Comparison of ENCODE assay signal across 1 cellular context in the genomic region with DNA sequence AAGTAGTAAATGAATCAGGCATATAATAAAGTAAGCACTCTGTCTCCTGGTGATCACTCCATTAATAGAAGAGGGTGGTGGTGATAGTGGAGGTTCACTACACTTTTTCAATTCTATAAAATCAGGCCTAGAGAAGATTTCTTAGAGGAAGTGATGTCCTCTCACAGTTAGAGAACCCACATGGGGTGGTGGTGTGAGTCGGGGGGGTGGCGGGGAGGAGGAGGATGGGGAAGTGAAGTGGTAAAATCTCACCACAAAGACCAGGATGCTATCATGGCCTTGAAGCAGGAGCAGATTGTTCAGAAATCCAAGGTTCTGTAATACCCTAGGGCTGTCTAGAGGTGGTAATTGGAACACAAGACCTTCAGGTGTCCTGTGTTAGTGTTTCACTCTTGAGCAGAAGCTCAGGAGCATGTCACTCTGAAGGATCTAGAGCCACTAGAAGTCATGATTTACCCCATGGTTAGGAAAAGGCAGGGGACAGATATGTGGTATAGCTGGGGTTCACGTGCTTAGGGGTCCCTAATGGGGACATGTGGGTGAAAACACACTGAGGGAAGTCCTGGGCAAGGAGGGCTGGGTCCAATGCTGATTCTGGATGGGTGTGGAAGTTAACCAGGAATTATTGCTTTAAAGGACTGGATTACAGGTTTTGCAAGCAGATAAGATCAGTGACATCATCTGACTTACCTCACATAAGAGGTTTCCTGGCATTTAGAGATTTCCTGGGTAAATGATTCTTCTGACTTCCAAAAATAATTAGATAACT.
TF ChIP-seq lines count a peak whose summit lies in the region.

No MANE protein-coding gene starts in this region.

TF ChIP-seq in WTC11, 78 proteins besides CTCF, POLR2A, EP300 and RAD21 (continued from another document):
- TF ChIP-seq, protein P1, sequence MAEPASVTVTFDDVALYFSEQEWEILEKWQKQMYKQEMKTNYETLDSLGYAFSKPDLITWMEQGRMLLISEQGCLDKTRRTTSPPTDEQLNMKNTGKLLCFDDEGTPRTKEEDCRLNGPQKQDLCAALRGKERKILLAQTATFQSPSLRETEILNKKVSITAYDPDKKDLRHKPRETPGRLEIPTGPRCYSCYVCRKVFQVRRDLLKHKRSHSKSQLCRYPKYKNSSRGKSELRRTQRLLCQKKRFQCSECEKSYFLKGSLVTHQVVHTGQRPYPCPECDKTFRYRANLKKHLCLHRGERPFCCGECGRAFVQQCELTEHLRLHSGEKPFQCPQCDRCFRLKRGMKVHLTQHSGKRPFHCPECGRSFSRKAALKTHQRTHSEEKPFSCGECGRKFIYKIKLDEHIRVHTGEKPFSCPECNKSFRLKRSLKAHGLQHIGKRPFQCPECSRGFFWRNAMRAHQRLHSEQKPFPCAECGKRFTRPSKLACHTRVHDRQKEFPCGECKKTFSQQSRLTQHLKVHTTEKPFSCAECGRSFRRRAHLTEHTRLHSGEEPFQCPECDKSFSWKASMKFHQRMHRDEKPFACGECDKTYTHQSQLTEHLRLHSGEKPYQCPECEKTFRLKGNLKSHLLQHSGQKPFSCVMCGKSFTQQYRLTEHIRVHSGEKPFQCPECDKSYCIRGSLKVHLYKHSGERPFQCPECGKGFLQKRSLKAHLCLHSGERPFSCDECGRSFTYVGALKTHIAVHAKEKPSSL (CRISPR knock-in tag; conservative IDR thresholded peaks at IDR 0.05): no peak
- TF ChIP-seq ZNF396 (CRISPR knock-in tag; IDR thresholded peaks at IDR 0.05; ENCODE audit: borderline replicate concordance) (no peak), SP1 (CRISPR knock-in tag; conservative IDR thresholded peaks at IDR 0.05) (no peak), EMX1 (CRISPR knock-in tag; IDR thresholded peaks at IDR 0.05) (no peak), FOXK1 (CRISPR knock-in tag; IDR thresholded peaks at IDR 0.05) (no peak), FOXJ3 (CRISPR knock-in tag; IDR thresholded peaks at IDR 0.05; ENCODE audit: borderline replicate concordance) (no peak), GRHL2 (CRISPR knock-in tag; IDR thresholded peaks at IDR 0.05; ENCODE audit: insufficient replicate concordance, severe bottlenecking) (no peak), USF2 (CRISPR knock-in tag; IDR thresholded peaks at IDR 0.05) (no peak), NFATC4 (CRISPR knock-in tag; IDR thresholded peaks at IDR 0.05) (no peak)
- TF ChIP-seq, protein P2, sequence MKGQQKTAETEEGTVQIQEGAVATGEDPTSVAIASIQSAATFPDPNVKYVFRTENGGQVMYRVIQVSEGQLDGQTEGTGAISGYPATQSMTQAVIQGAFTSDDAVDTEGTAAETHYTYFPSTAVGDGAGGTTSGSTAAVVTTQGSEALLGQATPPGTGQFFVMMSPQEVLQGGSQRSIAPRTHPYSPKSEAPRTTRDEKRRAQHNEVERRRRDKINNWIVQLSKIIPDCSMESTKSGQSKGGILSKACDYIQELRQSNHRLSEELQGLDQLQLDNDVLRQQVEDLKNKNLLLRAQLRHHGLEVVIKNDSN (CRISPR knock-in tag; IDR thresholded peaks at IDR 0.05): no peak
